In the genomic region with DNA sequence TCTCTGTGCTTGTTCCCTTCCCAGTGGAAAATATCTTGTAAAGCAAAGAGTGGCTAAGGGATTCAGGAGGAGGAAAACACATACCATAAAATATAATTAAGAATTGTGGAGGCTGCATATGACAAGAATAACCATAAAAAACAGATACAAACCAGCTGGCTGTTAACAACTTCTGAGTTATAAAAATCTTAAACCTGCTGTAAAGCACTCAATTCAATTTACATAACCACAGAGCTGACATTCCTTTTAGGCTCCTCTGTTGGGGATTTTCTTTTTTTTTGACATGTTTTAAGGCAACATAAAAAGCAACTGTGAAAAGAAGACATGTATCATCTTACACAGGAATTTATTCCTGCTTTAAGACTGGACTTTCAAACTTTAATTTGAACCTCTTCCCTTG, we compare ENCODE assay signal across 18 cellular contexts.
DNase-seq lines count a peak whose midpoint lies in the region; ATAC-seq and TF ChIP-seq lines count a peak whose summit lies in the region.
"Had no signal": no experiment of that assay in that cellular context is flagged by ENCODE, and none has a peak within 500 bp of the region (broad histone marks: within the 10 kb centered on the region; RNA-seq: fewer than 3 reads in every experiment).

No MANE protein-coding gene starts in this region.

- CTCF ChIA-PET in A673 (lab: Charles Lee) = no interaction called here

- intact Hi-C loops in A673 (cut with micrococcal nuclease; ENCODE audit: unreplicated experiment) = no loop called here
- intact Hi-C loops in activated T-helper 1 cell treated with anti-CD3 and anti-CD28 coated beads, Interleukin-12 subunit alpha, Interleukin-12 subunit beta, Interleukin-2, Interleukin-4 antibody, amounts not matched to agents 30 ng/mL and 10 ng/mL and 1 ng/mL, durations not matched to agents 14 hours and 24 hours and 36 hours (cut with micrococcal nuclease) = no loop called here

- no TSS peak for BruUV-seq in A673 (replicated peaks; lab: Mats Ljungman, UMichigan)

- no peak overlapping the region for H3K9ac ChIP-seq in SK-N-MC (ENCODE audit: insufficient read length)
- H3K9ac ChIP-seq: BLaER1 treated with 17β-estradiol and CSF1 and Interleukin-3, amounts not matched to agents 10 nM and 100 nM had no signal

- no peaks in the 10 kb centered on the region for H3K4me1 Mint-ChIP-seq in activated T-helper 1 cell treated with anti-CD3 and anti-CD28 coated beads, Interleukin-12 subunit alpha, Interleukin-12 subunit beta, Interleukin-2, Interleukin-4 antibody, amounts not matched to agents 30 ng/mL and 10 ng/mL and 1 ng/mL, durations not matched to agents 14 hours and 24 hours and 36 hours (ENCODE audit: low read depth)
- H3K4me1 Mint-ChIP-seq: CD8-positive, alpha-beta memory T cell had no signal

- TF ChIP-seq CTCF in A673 (conservative IDR thresholded peaks at IDR 0.05; ENCODE audit: low read depth, low read length) = no peak

- no peaks in the 10 kb centered on the region for H3K36me3 Mint-ChIP-seq in activated T-helper 1 cell treated with anti-CD3 and anti-CD28 coated beads, Interleukin-12 subunit alpha, Interleukin-12 subunit beta, Interleukin-2, Interleukin-4 antibody, amounts not matched to agents 30 ng/mL and 10 ng/mL and 1 ng/mL, durations not matched to agents 14 hours and 24 hours and 36 hours (ENCODE audit: low read depth)
- H3K36me3 Mint-ChIP-seq: CD8-positive, alpha-beta memory T cell had no signal

- H3K4me1 ChIP-seq in A673 (ENCODE audit: insufficient read depth, low read length, poor library complexity, severe bottlenecking) = peaks cover 17% of the 10 kb centered on the region
- H3K4me1 ChIP-seq in neuron (ENCODE audit: insufficient read depth, low read length) = peaks cover 12% of the 10 kb centered on the region
- H3K4me1 ChIP-seq: BLaER1 treated with 17β-estradiol and CSF1 and Interleukin-3, amounts not matched to agents 10 nM and 100 nM had no signal

- H3K36me3 ChIP-seq in A673 (ENCODE audit: insufficient read depth, low read length, poor library complexity, severe bottlenecking) (no peaks in the 10 kb centered on the region), SK-N-MC (ENCODE audit: insufficient read depth, low read length) (no peaks in the 10 kb centered on the region), neuron (ENCODE audit: insufficient read depth, low read length) (no peaks in the 10 kb centered on the region)
- H3K36me3 ChIP-seq: BLaER1 treated with 17β-estradiol and CSF1 and Interleukin-3, amounts not matched to agents 10 nM and 100 nM; HAP-1 had no signal

- no peak for ATAC-seq in GM21529 (IDR thresholded peaks at IDR 0.05; ENCODE audit: unreplicated experiment)

- H3K9me3 ChIP-seq in A673 (ENCODE audit: low read depth, low read length, poor library complexity, severe bottlenecking) = no peaks in the 10 kb centered on the region
- no peaks in the 10 kb centered on the region for H3K9me3 ChIP-seq in SK-N-MC (ENCODE audit: low read depth, low read length)
- H3K9me3 ChIP-seq in neuron (ENCODE audit: low read length) = no peaks in the 10 kb centered on the region
- H3K9me3 ChIP-seq: BLaER1 treated with 17β-estradiol and CSF1 and Interleukin-3, amounts not matched to agents 10 nM and 100 nM; HAP-1 had no signal

- no peak overlapping the region for H3K27ac ChIP-seq in A673 (ENCODE audit: low read depth, low read length, poor library complexity, severe bottlenecking)
- H3K27ac ChIP-seq in SK-N-MC = no peak overlapping the region
- H3K27ac ChIP-seq: BLaER1 treated with 17β-estradiol and CSF1 and Interleukin-3, amounts not matched to agents 10 nM and 100 nM; HL-60; PC-9 had no signal

- H3K27me3 Mint-ChIP-seq in activated T-helper 1 cell treated with anti-CD3 and anti-CD28 coated beads, Interleukin-12 subunit alpha, Interleukin-12 subunit beta, Interleukin-2, Interleukin-4 antibody, amounts not matched to agents 30 ng/mL and 10 ng/mL and 1 ng/mL, durations not matched to agents 14 hours and 24 hours and 36 hours (ENCODE audit: insufficient read depth) = no peaks in the 10 kb centered on the region
- H3K27me3 Mint-ChIP-seq: CD8-positive, alpha-beta memory T cell had no signal

- no peaks in the 10 kb centered on the region for H3K9me3 Mint-ChIP-seq in activated T-helper 1 cell treated with anti-CD3 and anti-CD28 coated beads, Interleukin-12 subunit alpha, Interleukin-12 subunit beta, Interleukin-2, Interleukin-4 antibody, amounts not matched to agents 30 ng/mL and 10 ng/mL and 1 ng/mL, durations not matched to agents 14 hours and 24 hours and 36 hours

- H3K4me3 ChIP-seq in A673 (ENCODE audit: low read depth, low read length, poor library complexity, severe bottlenecking) (no peak overlapping the region), SK-N-MC (no peak overlapping the region), neuron (ENCODE audit: low read length) (no peak overlapping the region)
- H3K4me3 ChIP-seq: BLaER1 treated with 17β-estradiol and CSF1 and Interleukin-3, amounts not matched to agents 10 nM and 100 nM; HAP-1; PC-9 had no signal

- POLR2A ChIA-PET in A673 (lab: Charles Lee; ENCODE audit: low non-redundant PET) = no interaction called here

- H3K27me3 ChIP-seq in A673 (replicated peaks; ENCODE audit: insufficient read depth, low read depth, low read length, poor library complexity) (no peaks in the 10 kb centered on the region), neuron (ENCODE audit: insufficient read depth, low read length) (no peaks in the 10 kb centered on the region)
- H3K27me3 ChIP-seq: BLaER1 treated with 17β-estradiol and CSF1 and Interleukin-3, amounts not matched to agents 10 nM and 100 nM had no signal

- peak; percentile 66 for DNase-seq in A673 (ENCODE audit: low spot score)
- peak; percentile 14 for DNase-seq in SK-N-MC (ENCODE audit: low read depth, low spot score)
- peak; percentile 6 for DNase-seq in iris pigment epithelial cell (ENCODE audit: low read depth)
- DNase-seq in OCI-M1 (lab: John Stamatoyannopoulos, UW) = no peak
- DNase-seq in activated T-helper 1 cell treated with anti-CD3 and anti-CD28 coated beads, Interleukin-12 subunit alpha, Interleukin-12 subunit beta, Interleukin-2, Interleukin-4 antibody, amounts not matched to agents 30 ng/mL and 10 ng/mL and 1 ng/mL, durations not matched to agents 14 hours and 24 hours and 36 hours (ENCODE audit: low spot score) = no peak
- no peak for DNase-seq in NCI-H524 (lab: John Stamatoyannopoulos, UW)
- DNase-seq: CD8-positive, alpha-beta memory T cell; DND-41; NCI-H187 treated with DMSO at 0.1 percent for 48 hours; NCI-H2171; NCI-H446; NCI-H774; PC-9 had no signal

- H3K27ac Mint-ChIP-seq in activated T-helper 1 cell treated with anti-CD3 and anti-CD28 coated beads, Interleukin-12 subunit alpha, Interleukin-12 subunit beta, Interleukin-2, Interleukin-4 antibody, amounts not matched to agents 30 ng/mL and 10 ng/mL and 1 ng/mL, durations not matched to agents 14 hours and 24 hours and 36 hours = no peak overlapping the region
- H3K27ac Mint-ChIP-seq: CD8-positive, alpha-beta memory T cell had no signal

- H3K4me3 Mint-ChIP-seq in activated T-helper 1 cell treated with anti-CD3 and anti-CD28 coated beads, Interleukin-12 subunit alpha, Interleukin-12 subunit beta, Interleukin-2, Interleukin-4 antibody, amounts not matched to agents 30 ng/mL and 10 ng/mL and 1 ng/mL, durations not matched to agents 14 hours and 24 hours and 36 hours = no peak overlapping the region
- H3K4me3 Mint-ChIP-seq: CD8-positive, alpha-beta memory T cell had no signal

- H2AFZ ChIP-seq in neuron (ENCODE audit: low read depth, low read length) = peak overlapping the region; percentile 35
- H2AFZ ChIP-seq: PC-9 had no signal

Comparison
In these comparisons a context has a peak if more than half of its experiments do, and no peak if none do; other contexts are left out.
1. DNase-seq: peak in A673 (single experiment), SK-N-MC (single experiment) and iris pigment epithelial cell (single experiment); none in OCI-M1 (single experiment), activated T-helper 1 cell treated with anti-CD3 and anti-CD28 coated beads, Interleukin-12 subunit alpha, Interleukin-12 subunit beta, Interleukin-2, Interleukin-4 antibody, amounts not matched to agents 30 ng/mL and 10 ng/mL and 1 ng/mL, durations not matched to agents 14 hours and 24 hours and 36 hours (single experiment) and NCI-H524 (0 of 2).